ENCODE assay signal across 22 cellular contexts in genomic region chr12:62751844-62752155, GRCh38.
"Had no signal": no experiment of that assay in that cellular context is flagged by ENCODE, and none has a peak within 500 bp of the region (broad histone marks: within the 10 kb centered on the region; RNA-seq: fewer than 3 reads in every experiment).

No MANE protein-coding gene starts in this region.

- H3K36me3 ChIP-seq: lower lobe of right lung, ovary, sigmoid colon, stomach, thyroid gland, upper lobe of left lung had no signal

- H3K9me3 ChIP-seq: lower lobe of right lung, mucosa of descending colon, ovary, psoas muscle, sigmoid colon, stomach, thyroid gland, upper lobe of left lung had no signal

- ATAC-seq: left ventricle myocardium superior; lower lobe of right lung; naive thymus-derived CD4-positive, alpha-beta T cell; psoas muscle; right cardiac atrium; stimulated activated effector memory CD8-positive, alpha-beta T cell treated with anti-CD3 and anti-CD28 coated beads, Interleukin-12 subunit alpha, Interleukin-12 subunit beta, amount 100 ng/mL, for 72 hours had no signal

- H3K4me1 ChIP-seq: lower lobe of right lung, psoas muscle, sigmoid colon had no signal

- H3K4me3 ChIP-seq: dorsolateral prefrontal cortex, lower lobe of right lung, mucosa of descending colon, ovary, psoas muscle, sigmoid colon, stomach, thyroid gland, upper lobe of left lung had no signal

- H3K36me3 Mint-ChIP-seq: memory B cell; naive thymus-derived CD4-positive, alpha-beta T cell; stimulated activated effector memory CD8-positive, alpha-beta T cell treated with anti-CD3 and anti-CD28 coated beads, Interleukin-12 subunit alpha, Interleukin-12 subunit beta, amount 100 ng/mL, for 72 hours had no signal

- H3K4me3 Mint-ChIP-seq: memory B cell; naive thymus-derived CD4-positive, alpha-beta T cell; nephron progenitor cell; stimulated activated effector memory CD8-positive, alpha-beta T cell treated with anti-CD3 and anti-CD28 coated beads, Interleukin-12 subunit alpha, Interleukin-12 subunit beta, amount 100 ng/mL, for 72 hours had no signal

- H3K9me3 Mint-ChIP-seq: memory B cell; naive thymus-derived CD4-positive, alpha-beta T cell; stimulated activated effector memory CD8-positive, alpha-beta T cell treated with anti-CD3 and anti-CD28 coated beads, Interleukin-12 subunit alpha, Interleukin-12 subunit beta, amount 100 ng/mL, for 72 hours had no signal

- DNase-seq: dorsolateral prefrontal cortex; effector CD4-positive, alpha-beta T cell; hypothalamus; left ventricle myocardium superior; lower lobe of right lung; mucosa of descending colon; naive thymus-derived CD4-positive, alpha-beta T cell; nephron progenitor cell; occipital lobe; ovary; posterior cingulate gyrus; psoas muscle; right cardiac atrium; sigmoid colon; stimulated activated CD4-positive, alpha-beta T cell treated with anti-CD3 and anti-CD28 coated beads, Interleukin-2, amount 100 ng/mL, for 24 hours; stimulated activated CD4-positive, alpha-beta T cell treated with anti-CD3 and anti-CD28 coated beads, Interleukin-4, amount 100 ng/mL, for 24 hours; stimulated activated naive CD4-positive, alpha-beta T cell treated with Interleukin-2 at 50 U/mL for 16 hours; stomach; thyroid gland; upper lobe of left lung had no signal

- H3K27ac Mint-ChIP-seq: memory B cell; naive thymus-derived CD4-positive, alpha-beta T cell; nephron progenitor cell; stimulated activated effector memory CD8-positive, alpha-beta T cell treated with anti-CD3 and anti-CD28 coated beads, Interleukin-12 subunit alpha, Interleukin-12 subunit beta, amount 100 ng/mL, for 72 hours had no signal

- H3K27ac ChIP-seq: dorsolateral prefrontal cortex, lower lobe of right lung, ovary, psoas muscle, sigmoid colon, stomach, thyroid gland, upper lobe of left lung had no signal

- H3K27me3 ChIP-seq: dorsolateral prefrontal cortex, ovary, sigmoid colon, stomach, thyroid gland, upper lobe of left lung had no signal

- H3K4me1 Mint-ChIP-seq: memory B cell; stimulated activated effector memory CD8-positive, alpha-beta T cell treated with anti-CD3 and anti-CD28 coated beads, Interleukin-12 subunit alpha, Interleukin-12 subunit beta, amount 100 ng/mL, for 72 hours had no signal
